ENCODE assay signal across 1 cellular context in genomic region chr21:33985117-33986050, GRCh38.
TF ChIP-seq lines count a peak whose summit lies in the region.

No MANE protein-coding gene starts in this region.

TF ChIP-seq in HEK293, 187 proteins besides CTCF, POLR2A, EP300 and RAD21 (continued from another document and continues in another):
- TF ChIP-seq PATZ1 (tag by site-specific recombination; IDR thresholded peaks at IDR 0.05) (no peak), ZFP37 (tag by site-specific recombination; IDR thresholded peaks at IDR 0.05) (no peak), GLI4 (tag by site-specific recombination; IDR thresholded peaks at IDR 0.05) (no peak), ZNF785 (tag by site-specific recombination; IDR thresholded peaks at IDR 0.05) (0 out of 2 replicates have a peak, but pooled peaks have one; percentile 11), ZBTB49 (tag by site-specific recombination; IDR thresholded peaks at IDR 0.05; ENCODE audit: low read depth) (no peak), ZNF707 (tag by site-specific recombination; IDR thresholded peaks at IDR 0.05) (no peak; the same call in 1 of the 2 replicates), GLIS2 (tag by site-specific recombination; IDR thresholded peaks at IDR 0.05) (no peak), ZNF341 (tag by site-specific recombination; IDR thresholded peaks at IDR 0.05; ENCODE audit: low read depth) (peak; percentile 66; the same call in 1 of the 2 replicates), ZNF621 (tag by site-specific recombination; IDR thresholded peaks at IDR 0.05) (no peak), ZSCAN30 (tag by site-specific recombination; IDR thresholded peaks at IDR 0.05) (no peak), ZNF624 (tag by site-specific recombination; IDR thresholded peaks at IDR 0.05) (no peak), ZNF114 (tag by site-specific recombination; IDR thresholded peaks at IDR 0.05) (0 out of 2 replicates have a peak, but pooled peaks have one; percentile 26), ZNF544 (tag by site-specific recombination; IDR thresholded peaks at IDR 0.05) (peak; percentile 82; the same call in 1 of the 2 replicates), PBX3 (CRISPR knock-in tag; IDR thresholded peaks at IDR 0.05) (no peak), ZNF404 (tag by site-specific recombination; IDR thresholded peaks at IDR 0.05) (no peak), ZBTB6 (tag by site-specific recombination; IDR thresholded peaks at IDR 0.05) (no peak), ZNF571 (tag by site-specific recombination; IDR thresholded peaks at IDR 0.05) (no peak), ZNF23 (tag by site-specific recombination; IDR thresholded peaks at IDR 0.05; ENCODE audit: borderline replicate concordance) (no peak), ZNF768 (tag by site-specific recombination; IDR thresholded peaks at IDR 0.05) (no peak), SETDB1 (IDR thresholded peaks at IDR 0.05; ENCODE audit: insufficient read length, low read length) (no peak), ZBTB21 (tag by site-specific recombination; IDR thresholded peaks at IDR 0.05) (no peak), ZBTB17 (tag by site-specific recombination; IDR thresholded peaks at IDR 0.05) (no peak), ZFP69B (tag by site-specific recombination; IDR thresholded peaks at IDR 0.05) (no peak), ZNF704 (tag by site-specific recombination; IDR thresholded peaks at IDR 0.05) (no peak), ZNF302 (tag by site-specific recombination; IDR thresholded peaks at IDR 0.05; ENCODE audit: low read depth) (no peak), KLF9 (tag by site-specific recombination; IDR thresholded peaks at IDR 0.05; ENCODE audit: low read depth) (no peak), ZNF174 (tag by site-specific recombination; IDR thresholded peaks at IDR 0.05) (no peak), ZNF138 (tag by site-specific recombination; IDR thresholded peaks at IDR 0.05; ENCODE audit: borderline replicate concordance) (no peak), ZBTB44 (tag by site-specific recombination; IDR thresholded peaks at IDR 0.05) (no peak), ZNF202 (tag by site-specific recombination; IDR thresholded peaks at IDR 0.05; ENCODE audit: borderline replicate concordance) (no peak), ZNF747 (tag by site-specific recombination; IDR thresholded peaks at IDR 0.05) (no peak), ZNF426 (tag by site-specific recombination; IDR thresholded peaks at IDR 0.05) (no peak), OSR2 (tag by site-specific recombination; IDR thresholded peaks at IDR 0.05) (no peak), ZNF175 (tag by site-specific recombination; IDR thresholded peaks at IDR 0.05) (0 out of 2 replicates have a peak, but pooled peaks have one; percentile 12), RBAK (tag by site-specific recombination; IDR thresholded peaks at IDR 0.05) (no peak), EGR2 (tag by site-specific recombination; IDR thresholded peaks at IDR 0.05; ENCODE audit: low read depth) (peak; percentile 98), ZNF48 (tag by site-specific recombination; IDR thresholded peaks at IDR 0.05) (no peak), ZNF776 (tag by site-specific recombination; IDR thresholded peaks at IDR 0.05; ENCODE audit: borderline replicate concordance) (no peak; the same call in none of the 2 replicates), PRDM6 (tag by site-specific recombination; IDR thresholded peaks at IDR 0.05) (no peak), SCRT1 (tag by site-specific recombination; IDR thresholded peaks at IDR 0.05; ENCODE audit: borderline replicate concordance) (no peak)
- TF ChIP-seq, protein P1, sequence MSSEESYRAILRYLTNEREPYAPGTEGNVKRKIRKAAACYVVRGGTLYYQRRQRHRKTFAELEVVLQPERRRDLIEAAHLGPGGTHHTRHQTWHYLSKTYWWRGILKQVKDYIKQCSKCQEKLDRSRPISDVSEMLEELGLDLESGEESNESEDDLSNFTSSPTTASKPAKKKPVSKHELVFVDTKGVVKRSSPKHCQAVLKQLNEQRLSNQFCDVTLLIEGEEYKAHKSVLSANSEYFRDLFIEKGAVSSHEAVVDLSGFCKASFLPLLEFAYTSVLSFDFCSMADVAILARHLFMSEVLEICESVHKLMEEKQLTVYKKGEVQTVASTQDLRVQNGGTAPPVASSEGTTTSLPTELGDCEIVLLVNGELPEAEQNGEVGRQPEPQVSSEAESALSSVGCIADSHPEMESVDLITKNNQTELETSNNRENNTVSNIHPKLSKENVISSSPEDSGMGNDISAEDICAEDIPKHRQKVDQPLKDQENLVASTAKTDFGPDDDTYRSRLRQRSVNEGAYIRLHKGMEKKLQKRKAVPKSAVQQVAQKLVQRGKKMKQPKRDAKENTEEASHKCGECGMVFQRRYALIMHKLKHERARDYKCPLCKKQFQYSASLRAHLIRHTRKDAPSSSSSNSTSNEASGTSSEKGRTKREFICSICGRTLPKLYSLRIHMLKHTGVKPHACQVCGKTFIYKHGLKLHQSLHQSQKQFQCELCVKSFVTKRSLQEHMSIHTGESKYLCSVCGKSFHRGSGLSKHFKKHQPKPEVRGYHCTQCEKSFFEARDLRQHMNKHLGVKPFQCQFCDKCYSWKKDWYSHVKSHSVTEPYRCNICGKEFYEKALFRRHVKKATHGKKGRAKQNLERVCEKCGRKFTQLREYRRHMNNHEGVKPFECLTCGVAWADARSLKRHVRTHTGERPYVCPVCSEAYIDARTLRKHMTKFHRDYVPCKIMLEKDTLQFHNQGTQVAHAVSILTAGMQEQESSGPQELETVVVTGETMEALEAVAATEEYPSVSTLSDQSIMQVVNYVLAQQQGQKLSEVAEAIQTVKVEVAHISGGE (tag by site-specific recombination; conservative IDR thresholded peaks at IDR 0.05; ENCODE audit: low read depth) = no peak
- TF ChIP-seq, protein P2, sequence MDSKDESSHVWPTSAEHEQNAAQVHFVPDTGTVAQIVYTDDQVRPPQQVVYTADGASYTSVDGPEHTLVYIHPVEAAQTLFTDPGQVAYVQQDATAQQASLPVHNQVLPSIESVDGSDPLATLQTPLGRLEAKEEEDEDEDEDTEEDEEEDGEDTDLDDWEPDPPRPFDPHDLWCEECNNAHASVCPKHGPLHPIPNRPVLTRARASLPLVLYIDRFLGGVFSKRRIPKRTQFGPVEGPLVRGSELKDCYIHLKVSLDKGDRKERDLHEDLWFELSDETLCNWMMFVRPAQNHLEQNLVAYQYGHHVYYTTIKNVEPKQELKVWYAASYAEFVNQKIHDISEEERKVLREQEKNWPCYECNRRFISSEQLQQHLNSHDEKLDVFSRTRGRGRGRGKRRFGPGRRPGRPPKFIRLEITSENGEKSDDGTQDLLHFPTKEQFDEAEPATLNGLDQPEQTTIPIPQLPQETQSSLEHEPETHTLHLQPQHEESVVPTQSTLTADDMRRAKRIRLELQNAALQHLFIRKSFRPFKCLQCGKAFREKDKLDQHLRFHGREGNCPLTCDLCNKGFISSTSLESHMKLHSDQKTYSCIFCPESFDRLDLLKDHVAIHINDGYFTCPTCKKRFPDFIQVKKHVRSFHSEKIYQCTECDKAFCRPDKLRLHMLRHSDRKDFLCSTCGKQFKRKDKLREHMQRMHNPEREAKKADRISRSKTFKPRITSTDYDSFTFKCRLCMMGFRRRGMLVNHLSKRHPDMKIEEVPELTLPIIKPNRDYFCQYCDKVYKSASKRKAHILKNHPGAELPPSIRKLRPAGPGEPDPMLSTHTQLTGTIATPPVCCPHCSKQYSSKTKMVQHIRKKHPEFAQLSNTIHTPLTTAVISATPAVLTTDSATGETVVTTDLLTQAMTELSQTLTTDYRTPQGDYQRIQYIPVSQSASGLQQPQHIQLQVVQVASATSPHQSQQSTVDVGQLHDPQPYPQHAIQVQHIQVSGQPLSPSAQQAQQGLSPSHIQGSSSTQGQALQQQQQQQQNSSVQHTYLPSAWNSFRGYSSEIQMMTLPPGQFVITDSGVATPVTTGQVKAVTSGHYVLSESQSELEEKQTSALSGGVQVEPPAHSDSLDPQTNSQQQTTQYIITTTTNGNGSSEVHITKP (tag by site-specific recombination; IDR thresholded peaks at IDR 0.05) = no peak
- TF ChIP-seq, protein P3, sequence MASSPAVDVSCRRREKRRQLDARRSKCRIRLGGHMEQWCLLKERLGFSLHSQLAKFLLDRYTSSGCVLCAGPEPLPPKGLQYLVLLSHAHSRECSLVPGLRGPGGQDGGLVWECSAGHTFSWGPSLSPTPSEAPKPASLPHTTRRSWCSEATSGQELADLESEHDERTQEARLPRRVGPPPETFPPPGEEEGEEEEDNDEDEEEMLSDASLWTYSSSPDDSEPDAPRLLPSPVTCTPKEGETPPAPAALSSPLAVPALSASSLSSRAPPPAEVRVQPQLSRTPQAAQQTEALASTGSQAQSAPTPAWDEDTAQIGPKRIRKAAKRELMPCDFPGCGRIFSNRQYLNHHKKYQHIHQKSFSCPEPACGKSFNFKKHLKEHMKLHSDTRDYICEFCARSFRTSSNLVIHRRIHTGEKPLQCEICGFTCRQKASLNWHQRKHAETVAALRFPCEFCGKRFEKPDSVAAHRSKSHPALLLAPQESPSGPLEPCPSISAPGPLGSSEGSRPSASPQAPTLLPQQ (tag by site-specific recombination; IDR thresholded peaks at IDR 0.05) = no peak
